8 cellular contexts compared by ENCODE assay signal in the genomic region with DNA sequence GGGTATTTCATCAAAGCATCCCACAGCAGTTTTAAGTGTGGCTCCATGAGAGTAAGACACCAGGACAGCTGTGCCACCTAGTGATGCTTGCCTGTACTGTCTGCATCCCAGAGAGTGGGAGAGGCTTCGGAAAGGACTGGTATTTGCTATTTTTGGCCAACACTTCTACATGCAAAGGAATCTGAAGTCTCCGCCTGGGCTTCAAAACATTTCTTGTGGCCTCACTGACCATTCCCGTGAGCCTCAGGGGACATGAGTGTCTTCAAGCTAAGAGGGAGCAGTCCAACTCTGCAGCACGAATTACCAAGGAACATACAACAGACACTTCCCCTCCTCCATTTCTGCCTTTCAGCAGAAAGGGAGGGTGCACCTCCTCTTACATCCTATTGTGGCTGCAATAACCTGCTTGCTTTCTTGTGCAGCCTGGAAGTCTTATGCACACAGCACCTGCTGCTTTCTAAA.
DNase-seq lines count a peak whose midpoint lies in the region; ATAC-seq, FAIRE-seq and TF ChIP-seq lines count a peak whose summit lies in the region.

No MANE protein-coding gene starts in this region.

- H3K36me3 ChIP-seq in suprapubic skin, result no peaks in the 10 kb centered on the region

- FAIRE-seq in HTR-8/SVneo (lab: Jason Lieb, UNC), result no peak

- no peak for TF ChIP-seq POLR2A in suprapubic skin (IDR thresholded peaks at IDR 0.05)

- CTCF ChIA-PET in AG04449 (lab: Yijun Ruan, JAX), result interaction anchor here (0.7 to 4.5 kb wide), 26 partner anchors 10 to 783 kb away, joined by 3 to 29 read pairs (median 5); no protein-coding TSS in a partner anchor

- no peak overlapping the region for H3K27ac ChIP-seq in suprapubic skin

- H3K4me3 ChIP-seq in AG04449 (ENCODE audit: low read depth, low read length) (no peak overlapping the region), suprapubic skin (no peak overlapping the region)

- no peaks in the 10 kb centered on the region for H3K27me3 ChIP-seq in suprapubic skin

- DNase-seq in AG04449 (ENCODE audit: low read depth, low spot score) (peak; percentile 67), HTR-8/SVneo (ENCODE audit: insufficient read length, low spot score) (peak; percentile 35), astrocyte of the hippocampus (ENCODE audit: low read depth, low spot score) (peak; percentile 81), inferior parietal cortex (ENCODE audit: extremely low spot score) (peak; percentile 55), suprapubic skin (ENCODE audit: low spot score in 2 of 2) (no peak)

- peak; percentile 81 for TF ChIP-seq CTCF in AG04449 (IDR thresholded peaks at IDR 0.05; ENCODE audit: insufficient read depth, low read length, missing control alignments)
- TF ChIP-seq CTCF in suprapubic skin (IDR thresholded peaks at IDR 0.05), result peak; percentile 17 to 47

- WGBS in suprapubic skin, result 34% methylated on average over 4 of the region's 4 CpGs

- no peak for TF ChIP-seq EP300 in suprapubic skin (IDR thresholded peaks at IDR 0.05)

- POLR2A ChIA-PET in AG04449 (lab: Yijun Ruan, JAX), result no interaction called here

- ATAC-seq in GM19328 (IDR thresholded peaks at IDR 0.05; ENCODE audit: unreplicated experiment), result no peak
- no peak for ATAC-seq in GM19324 (IDR thresholded peaks at IDR 0.05; ENCODE audit: low FRiP score, unreplicated experiment)
- no peak for ATAC-seq in HG02852 (IDR thresholded peaks at IDR 0.05; ENCODE audit: unreplicated experiment)

- H3K4me1 ChIP-seq in suprapubic skin, result peaks cover 10% of the 10 kb centered on the region

- no peaks in the 10 kb centered on the region for H3K9me3 ChIP-seq in suprapubic skin

Comparison
In these comparisons a context has a peak if more than half of its experiments do, and no peak if none do; other contexts are left out.
1. DNase-seq: peak in AG04449 (single experiment), HTR-8/SVneo (single experiment), astrocyte of the hippocampus (single experiment) and inferior parietal cortex (single experiment); none in suprapubic skin (0 of 2).